ENCODE assay signal across 26 cellular contexts in the genomic region with DNA sequence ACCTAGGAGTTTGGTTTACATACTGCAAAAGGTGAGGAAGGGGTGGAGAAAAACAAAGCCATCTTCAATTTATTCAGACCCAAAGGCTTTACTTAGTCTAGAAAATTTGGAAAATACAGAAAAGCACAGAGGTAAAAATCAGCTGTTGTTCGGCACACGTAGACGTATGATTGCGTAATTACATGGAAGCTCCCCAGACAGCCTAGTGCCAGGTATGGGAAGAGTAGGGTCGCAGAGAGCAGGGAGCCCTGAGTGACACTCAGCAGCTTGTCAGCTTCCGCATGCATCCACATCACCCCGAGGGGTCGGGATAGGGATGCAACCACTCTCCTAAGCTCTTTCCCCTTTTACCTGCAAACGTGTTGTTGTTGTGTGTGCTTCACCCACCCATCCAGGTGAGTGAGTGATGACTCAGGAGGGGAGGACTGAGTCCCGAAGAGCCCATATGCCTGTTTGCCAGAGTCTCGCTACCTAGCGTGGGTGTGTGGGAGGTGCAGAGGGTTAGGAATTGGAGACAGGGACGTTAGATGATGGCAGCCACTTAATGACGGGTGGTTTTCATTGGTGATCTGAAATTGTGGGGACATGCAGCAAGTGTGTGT. TPM values are rescaled to one million over a fixed set of nuclear protein-coding genes. Genes with fewer than 3 reads are reported as not detected.
"Had no signal": no experiment of that assay in that cellular context is flagged by ENCODE, and none has a peak within 500 bp of the region (broad histone marks: within the 10 kb centered on the region; RNA-seq: fewer than 3 reads in every experiment).

No MANE protein-coding gene starts in this region.

- H3K27me3 ChIP-seq: testis, upper lobe of left lung had no signal

- FAIRE-seq: astrocyte had no signal

- H3K27ac Mint-ChIP-seq: activated naive CD8-positive, alpha-beta T cell; activated T-helper 2 cell treated with anti-CD3 and anti-CD28 coated beads, Interferon-gamma antibody, Interleukin-2, Interleukin-4, amounts not matched to agents 10 μg/mL and 5 μg/mL and 100 μg/mL, durations not matched to agents 14 hours and 24 hours and 36 hours; naive thymus-derived CD4-positive, alpha-beta T cell; progenitor cell of endocrine pancreas; WTC11 had no signal

- H3K9me3 ChIP-seq: heart right ventricle, left lung, testis, upper lobe of left lung had no signal

- H3K27ac ChIP-seq: coronary artery, epithelial cell of prostate, heart right ventricle, left lung, testis, upper lobe of left lung had no signal

- H3K4me3 ChIP-seq: coronary artery, heart right ventricle, left lung, lung, testis, upper lobe of left lung had no signal

- H3K4me3 Mint-ChIP-seq: activated naive CD8-positive, alpha-beta T cell; activated T-cell treated with anti-CD3 and anti-CD28 coated beads, Interleukin-2, amount 50 U/mL, for 4 hours; naive thymus-derived CD4-positive, alpha-beta T cell; WTC11 had no signal

- DNase-seq: activated CD4-positive, alpha-beta T cell treated with anti-CD3 and anti-CD28 coated beads, Interleukin-2, amount 50 U/mL, for 4 hours; activated CD8-positive, alpha-beta memory T cell treated with anti-CD3 and anti-CD28 coated beads for 24 hours; activated CD8-positive, alpha-beta memory T cell treated with anti-CD3 and anti-CD28 coated beads, Interleukin-2, amount 50 U/mL, for 48 hours; activated naive CD4-positive, alpha-beta T cell; activated T-cell treated with anti-CD3 and anti-CD28 coated beads, Interleukin-2, amount 50 U/mL, for 4 hours; heart right ventricle; left lung; naive thymus-derived CD4-positive, alpha-beta T cell; retina; stimulated activated CD4-positive, alpha-beta T cell treated with anti-CD3 and anti-CD28 coated beads, Interleukin-2, amount 100 ng/mL, for 48 hours; stimulated activated CD8-positive, alpha-beta memory T cell treated with anti-CD3 and anti-CD28 coated beads, Interleukin-4, amount 100 ng/mL, for 48 hours; stimulated activated naive CD4-positive, alpha-beta T cell; T-helper 1 cell; T-helper 9 cell; testis; upper lobe of left lung had no signal

- ATAC-seq: activated T-cell treated with anti-CD3 and anti-CD28 coated beads, Interleukin-2, amount 50 U/mL, for 4 hours; heart right ventricle; naive thymus-derived CD4-positive, alpha-beta T cell; WTC11 had no signal

- H3K36me3 Mint-ChIP-seq: activated naive CD8-positive, alpha-beta T cell; naive thymus-derived CD4-positive, alpha-beta T cell had no signal

- H3K36me3 ChIP-seq: heart right ventricle, left lung, upper lobe of left lung had no signal

- H3K4me1 ChIP-seq: heart right ventricle, left lung, testis, upper lobe of left lung had no signal

- H3K9me3 Mint-ChIP-seq: activated T-cell treated with anti-CD3 and anti-CD28 coated beads, Interleukin-2, amount 50 U/mL, for 4 hours; activated T-helper 2 cell treated with anti-CD3 and anti-CD28 coated beads, Interferon-gamma antibody, Interleukin-2, Interleukin-4, amounts not matched to agents 10 μg/mL and 5 μg/mL and 100 μg/mL, durations not matched to agents 14 hours and 24 hours and 36 hours had no signal

- H3K4me1 Mint-ChIP-seq: WTC11 had no signal

RNA-seq across cellular contexts. Expression of gene PIWIL1, which starts 20.1 kb away (rescaled TPM):
- total RNA-seq: activated T-cell treated with anti-CD3 and anti-CD28 coated beads, Interleukin-2, amount 50 U/mL, for 4 hours; activated T-helper 2 cell treated with anti-CD3 and anti-CD28 coated beads, Interferon-gamma antibody, Interleukin-2, Interleukin-4, amounts not matched to agents 10 μg/mL and 5 μg/mL and 100 μg/mL, durations not matched to agents 14 hours and 24 hours and 36 hours; astrocyte; fibroblast of villous mesenchyme; heart right ventricle; left lung; lung; naive thymus-derived CD4-positive, alpha-beta T cell; osteoblast; progenitor cell of endocrine pancreas; upper lobe of left lung; WTC11 had no signal
- polyA plus RNA-seq: lung; naive thymus-derived CD4-positive, alpha-beta T cell had no signal
